In genomic region chr12:7642876-7643309, GRCh38 we compare ENCODE assay signal across 1 cellular context.
TF ChIP-seq lines count a peak whose summit lies in the region.

No MANE protein-coding gene starts in this region.

TF ChIP-seq in GM12878, 131 proteins besides CTCF, POLR2A, EP300 and RAD21 (continued from another document):
- TF ChIP-seq USF1 (IDR thresholded peaks at IDR 0.05; ENCODE audit: borderline replicate concordance, extremely low read length, insufficient read depth, low read depth, low read length) = no peak
- TF ChIP-seq GATAD2B (conservative IDR thresholded peaks at IDR 0.05; ENCODE audit: low read depth) = no peak
- no peak for TF ChIP-seq STAT1 (conservative IDR thresholded peaks at IDR 0.05)
- no peak for TF ChIP-seq MTA2 (IDR thresholded peaks at IDR 0.05; ENCODE audit: low read depth)
- TF ChIP-seq, protein P1, sequence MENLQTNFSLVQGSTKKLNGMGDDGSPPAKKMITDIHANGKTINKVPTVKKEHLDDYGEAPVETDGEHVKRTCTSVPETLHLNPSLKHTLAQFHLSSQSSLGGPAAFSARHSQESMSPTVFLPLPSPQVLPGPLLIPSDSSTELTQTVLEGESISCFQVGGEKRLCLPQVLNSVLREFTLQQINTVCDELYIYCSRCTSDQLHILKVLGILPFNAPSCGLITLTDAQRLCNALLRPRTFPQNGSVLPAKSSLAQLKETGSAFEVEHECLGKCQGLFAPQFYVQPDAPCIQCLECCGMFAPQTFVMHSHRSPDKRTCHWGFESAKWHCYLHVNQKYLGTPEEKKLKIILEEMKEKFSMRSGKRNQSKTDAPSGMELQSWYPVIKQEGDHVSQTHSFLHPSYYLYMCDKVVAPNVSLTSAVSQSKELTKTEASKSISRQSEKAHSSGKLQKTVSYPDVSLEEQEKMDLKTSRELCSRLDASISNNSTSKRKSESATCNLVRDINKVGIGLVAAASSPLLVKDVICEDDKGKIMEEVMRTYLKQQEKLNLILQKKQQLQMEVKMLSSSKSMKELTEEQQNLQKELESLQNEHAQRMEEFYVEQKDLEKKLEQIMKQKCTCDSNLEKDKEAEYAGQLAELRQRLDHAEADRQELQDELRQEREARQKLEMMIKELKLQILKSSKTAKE (IDR thresholded peaks at IDR 0.05; ENCODE audit: low read depth, poor library complexity, severe bottlenecking) = no peak
- TF ChIP-seq ESRRA (IDR thresholded peaks at IDR 0.05; ENCODE audit: low read length) = no peak
- TF ChIP-seq SUPT20H (IDR thresholded peaks at IDR 0.05; ENCODE audit: borderline replicate concordance, control insufficient read depth, low read depth, low read length) = no peak
- peak; percentile 41; the same call in 1 of the 2 replicates for TF ChIP-seq ZNF217 (IDR thresholded peaks at IDR 0.05)
- no peak for TF ChIP-seq BHLHE40 (IDR thresholded peaks at IDR 0.05; ENCODE audit: borderline replicate concordance in 1 of 2, low read depth in 2 of 2, low read length in 1 of 2)
- no peak for TF ChIP-seq YBX1 (IDR thresholded peaks at IDR 0.05)
- TF ChIP-seq CEBPB (IDR thresholded peaks at IDR 0.05; ENCODE audit: borderline replicate concordance in 1 of 2, low read depth in 2 of 2, low read length in 2 of 2) = no peak
- TF ChIP-seq CBX5 (IDR thresholded peaks at IDR 0.05; ENCODE audit: low read depth) = no peak
- no peak for TF ChIP-seq RB1 (IDR thresholded peaks at IDR 0.05; ENCODE audit: borderline replicate concordance)
- TF ChIP-seq NKRF (conservative IDR thresholded peaks at IDR 0.05) = no peak
- peak; percentile 91 for TF ChIP-seq SMARCA5 (IDR thresholded peaks at IDR 0.05)
